In the genomic region with DNA sequence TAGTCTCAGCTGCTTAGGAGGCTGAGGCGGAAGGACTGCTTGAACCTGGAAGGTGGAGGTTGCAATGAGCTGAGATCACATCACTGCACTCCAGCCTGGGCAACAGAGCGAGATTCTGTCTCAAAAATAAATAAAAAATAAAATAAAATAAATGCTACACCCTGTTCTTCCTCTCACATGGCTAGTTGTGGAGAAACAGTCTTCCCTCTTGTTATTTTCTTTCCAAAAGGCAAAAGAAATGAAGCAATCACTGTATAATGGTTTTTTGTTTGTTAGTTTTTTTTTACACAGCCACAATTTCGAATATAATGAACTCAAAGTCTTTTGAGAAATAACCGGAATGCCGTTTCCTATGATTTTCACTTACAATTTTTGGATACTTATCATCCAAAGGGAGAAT, we compare ENCODE assay signal across 22 cellular contexts. TPM values are rescaled to one million over a fixed set of nuclear protein-coding genes. Genes with fewer than 3 reads are reported as not detected.
A peak's percentile ranks its signal among the peaks of the same experiment; 100 is the strongest.
DNase-seq lines count a peak whose midpoint lies in the region; ATAC-seq lines count a peak whose summit lies in the region.
"Had no signal": no experiment of that assay in that cellular context is flagged by ENCODE, and none has a peak within 500 bp of the region (broad histone marks: within the 10 kb centered on the region; RNA-seq: fewer than 3 reads in every experiment).

No MANE protein-coding gene starts in this region.

- in situ Hi-C loops in SK-MEL-5 (cut with HindIII; ENCODE audit: low pct_unique_long_range_greater_than_20kb, low sequenced_read_pairs) = no loop called here

- H3K9me3 ChIP-seq in BLaER1 treated with 17β-estradiol and CSF1 and Interleukin-3, amounts not matched to agents 10 nM and 100 nM (replicated peaks in 1 of 11) = peaks cover 4 to 12% (median 9%) of the 10 kb centered on the region in 11 experiments; a peak in 14 of 22 replicates
- H3K9me3 ChIP-seq in effector memory CD4-positive, alpha-beta T cell (ENCODE audit: control insufficient read depth, low read length) = no peaks in the 10 kb centered on the region
- H3K9me3 ChIP-seq: A549, BE2C had no signal

- H3K4me2 ChIP-seq in BLaER1 treated with 17β-estradiol and CSF1 and Interleukin-3, amounts not matched to agents 10 nM and 100 nM = peak overlapping the region; percentile 66 to 96 (median 87)
- H3K4me2 ChIP-seq: A549 had no signal

- no peaks in the 10 kb centered on the region for H4K20me1 ChIP-seq in BLaER1 treated with 17β-estradiol and CSF1 and Interleukin-3, amounts not matched to agents 10 nM and 100 nM

- no peak for ATAC-seq in GM19397 (IDR thresholded peaks at IDR 0.05; ENCODE audit: unreplicated experiment)
- no peak for ATAC-seq in GM18867 (IDR thresholded peaks at IDR 0.05; ENCODE audit: unreplicated experiment)
- ATAC-seq in GM21723 (IDR thresholded peaks at IDR 0.05; ENCODE audit: unreplicated experiment) = no peak
- ATAC-seq: A549; CD8-positive, alpha-beta T cell had no signal

- no peaks in the 10 kb centered on the region for H3K27me3 ChIP-seq in BLaER1 treated with 17β-estradiol and CSF1 and Interleukin-3, amounts not matched to agents 10 nM and 100 nM
- peaks cover 8% of the 10 kb centered on the region for H3K27me3 ChIP-seq in effector memory CD4-positive, alpha-beta T cell (replicated peaks; ENCODE audit: control insufficient read depth, insufficient read depth, low read length, poor library complexity, severe bottlenecking)
- H3K27me3 ChIP-seq: BE2C had no signal

- no peak overlapping the region for H3K4me3 ChIP-seq in BLaER1 treated with 17β-estradiol and CSF1 and Interleukin-3, amounts not matched to agents 10 nM and 100 nM
- no peak overlapping the region for H3K4me3 ChIP-seq in effector memory CD4-positive, alpha-beta T cell (ENCODE audit: insufficient read depth, low read depth, low read length, poor library complexity, severe bottlenecking)
- H3K4me3 ChIP-seq: A549, GM23248 had no signal

- H3K9ac ChIP-seq in BLaER1 treated with 17β-estradiol and CSF1 and Interleukin-3, amounts not matched to agents 10 nM and 100 nM = peak overlapping the region in 4 of 11 experiments; percentile 69 to 77 (median 71); a peak in 5 of 22 replicates
- H3K9ac ChIP-seq: GM23248 had no signal

- peak overlapping the region in 8 of 11 experiments; percentile 15 to 94 (median 90); a peak in 13 of 22 replicates for H3K27ac ChIP-seq in BLaER1 treated with 17β-estradiol and CSF1 and Interleukin-3, amounts not matched to agents 10 nM and 100 nM
- peak overlapping the region; percentile 55 for H3K27ac ChIP-seq in epithelial cell of prostate
- peak overlapping the region; percentile 31 for H3K27ac ChIP-seq in substantia nigra (ENCODE audit: low read depth, low read length, poor library complexity, severe bottlenecking)
- no peak overlapping the region for H3K27ac ChIP-seq in effector memory CD4-positive, alpha-beta T cell (ENCODE audit: insufficient read depth, low read length, poor library complexity, severe bottlenecking)
- H3K27ac ChIP-seq: A549, C4-2B, GM23248 had no signal

- no peaks in the 10 kb centered on the region for H3K36me3 ChIP-seq in BLaER1 treated with 17β-estradiol and CSF1 and Interleukin-3, amounts not matched to agents 10 nM and 100 nM
- H3K36me3 ChIP-seq in effector memory CD4-positive, alpha-beta T cell (ENCODE audit: control insufficient read depth, insufficient read depth, low read length) = no peaks in the 10 kb centered on the region
- H3K36me3 ChIP-seq: BE2C had no signal

- peaks cover 47 to 68% (median 54%) of the 10 kb centered on the region in 10 experiments for H3K4me1 ChIP-seq in BLaER1 treated with 17β-estradiol and CSF1 and Interleukin-3, amounts not matched to agents 10 nM and 100 nM
- no peaks in the 10 kb centered on the region for H3K4me1 ChIP-seq in effector memory CD4-positive, alpha-beta T cell (ENCODE audit: control insufficient read depth, insufficient read depth, low read length, poor library complexity, severe bottlenecking)
- H3K4me1 ChIP-seq: A549, BE2C, Caco-2 had no signal

- DNase-seq in SK-MEL-5 (ENCODE audit: low read depth, low spot score) (peak; percentile 23), epithelial cell of prostate (ENCODE audit: low read depth, low spot score) (no peak), substantia nigra (lab: John Stamatoyannopoulos, UW) (no peak)
- no peak for DNase-seq in effector memory CD4-positive, alpha-beta T cell
- DNase-seq: 8988T; ACHN; AML-193; BE2C; Caco-2; CD4-positive, CD25-positive, alpha-beta regulatory T cell; CD8-positive, alpha-beta T cell; DMS153; DND-41; GM23248; H7; HCEC 1CT had no signal

RNA-seq across cellular contexts. Expression of gene FRMD4B, which starts 4.9 kb away (rescaled TPM):
- total RNA-seq in SK-MEL-5 (2014; rRNA removed; shearing (Covaris generic)) = 31.4 and 36.7 TPM in 2 replicates
- polyA plus RNA-seq in SK-MEL-5 (2015; cell fraction: cytosol; rRNA removed) = 23.8 and 23.9 TPM in 2 replicates
- polyA plus RNA-seq in SK-MEL-5 (2015; cell fraction: nucleus; rRNA removed) = 26.2 and 34.6 TPM in 2 replicates
- total RNA-seq: GM23248 had no signal
- polyA plus RNA-seq: GM23248 had no signal
